Comparison of ENCODE assay signal across 31 cellular contexts in the genomic region with DNA sequence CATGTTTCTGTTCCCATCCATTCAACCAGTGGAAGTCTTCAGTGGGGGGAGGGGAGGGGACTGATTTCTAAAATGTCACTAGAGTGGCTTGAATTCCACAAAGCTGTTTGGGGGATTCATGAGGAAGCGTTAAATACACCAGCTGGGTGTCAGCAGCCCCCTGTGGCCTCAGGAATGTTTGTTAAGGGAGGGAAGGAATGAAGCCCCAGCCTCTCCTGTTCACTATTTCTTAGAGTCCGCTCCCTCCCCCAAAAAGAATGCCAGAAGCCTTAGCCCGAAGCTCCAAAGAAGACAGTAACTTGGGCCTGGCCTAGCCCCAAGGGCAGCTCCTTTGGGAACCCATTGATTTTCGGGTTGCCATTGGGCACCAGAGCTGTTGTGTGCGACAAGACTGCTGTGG. TPM values are rescaled to one million over a fixed set of nuclear protein-coding genes. Genes with fewer than 3 reads are reported as not detected.
DNase-seq lines count a peak whose midpoint lies in the region; ATAC-seq and TF ChIP-seq lines count a peak whose summit lies in the region.
"Had no signal": no experiment of that assay in that cellular context is flagged by ENCODE, and none has a peak within 500 bp of the region (broad histone marks: within the 10 kb centered on the region; RNA-seq: fewer than 3 reads in every experiment).

No MANE protein-coding gene starts in this region.

- no peak for DNase-seq in LNCaP clone FGC (ENCODE audit: low read depth)
- DNase-seq in hepatocyte (ENCODE audit: low spot score) = no peak
- peak; percentile 76 for DNase-seq in neural progenitor cell (ENCODE audit: low spot score)
- no peak for DNase-seq in activated naive CD4-positive, alpha-beta T cell treated with anti-CD3 and anti-CD28 coated beads, Interleukin-2, amount 50 U/mL, for 16 hours
- no peak for DNase-seq in psoas muscle
- no peak for DNase-seq in NCI-H1930 (lab: John Stamatoyannopoulos, UW)
- no peak for DNase-seq in ureter (ENCODE audit: low spot score)
- DNase-seq: activated CD4-positive, alpha-beta T cell treated with anti-CD3 and anti-CD28 coated beads, Interleukin-2, amount 10 ng/mL, durations not matched to agents 24 days and 14 days; activated CD8-positive, alpha-beta memory T cell treated with anti-CD3 and anti-CD28 coated beads for 24 hours; activated T-cell treated with anti-CD3 and anti-CD28 coated beads for 4 hours; CD4-positive, alpha-beta memory T cell; erythroblast; HCEC 1CT; Kasumi-1; mucosa of descending colon; MV-4-11; natural killer cell; NCI-H1436 treated with DMSO at 0.1 percent for 48 hours; retina; stimulated activated naive CD4-positive, alpha-beta T cell treated with Interleukin-2 at 50 U/mL for 16 hours; SW 1271; T-helper 9 cell; uterus had no signal

- H3K4me3 ChIP-seq in LNCaP clone FGC (ENCODE audit: low read depth, low read length) (peak overlapping the region; percentile 46), hepatocyte (no peak overlapping the region), neural progenitor cell (peak overlapping the region; percentile 14), psoas muscle (no peak overlapping the region)
- H3K4me3 ChIP-seq: A549, lung, mucosa of descending colon, skin epidermis, suprapubic skin, uterus had no signal

- H3K9me2 ChIP-seq in hepatocyte (replicated peaks; ENCODE audit: insufficient read depth) = no peaks in the 10 kb centered on the region

- peak overlapping the region; percentile 98 for H3K4me3 Mint-ChIP-seq in neural progenitor cell
- H3K4me3 Mint-ChIP-seq: activated CD4-positive, alpha-beta T cell treated with anti-CD3 and anti-CD28 coated beads, Interleukin-2, amount 10 ng/mL, durations not matched to agents 24 days and 14 days; natural killer cell had no signal

- no peak for ATAC-seq in psoas muscle
- ATAC-seq: activated naive CD4-positive, alpha-beta T cell treated with anti-CD3 and anti-CD28 coated beads, Interleukin-2, amount 50 U/mL, for 72 hours; natural killer cell had no signal

- peaks cover 17% of the 10 kb centered on the region for H3K9me3 Mint-ChIP-seq in neural progenitor cell
- H3K9me3 Mint-ChIP-seq: activated CD4-positive, alpha-beta T cell treated with anti-CD3 and anti-CD28 coated beads, Interleukin-2, amount 10 ng/mL, durations not matched to agents 24 days and 14 days; activated naive CD4-positive, alpha-beta T cell treated with anti-CD3 and anti-CD28 coated beads, Interleukin-2, amount 50 U/mL, for 72 hours; activated T-helper 2 cell treated with anti-CD3 and anti-CD28 coated beads, Interferon-gamma antibody, Interleukin-2, Interleukin-4, amounts not matched to agents 10 μg/mL and 5 μg/mL and 100 μg/mL, durations not matched to agents 14 hours and 24 hours and 36 hours; natural killer cell had no signal

- H3K36me3 ChIP-seq in hepatocyte (replicated peaks; ENCODE audit: insufficient read depth, low read depth) = no peaks in the 10 kb centered on the region
- H3K36me3 ChIP-seq in neural progenitor cell = no peaks in the 10 kb centered on the region
- H3K36me3 ChIP-seq in psoas muscle (ENCODE audit: insufficient read depth in 1 of 2, low read depth in 1 of 2) = no peaks in the 10 kb centered on the region
- H3K36me3 ChIP-seq: suprapubic skin, uterus had no signal

- H3K27ac Mint-ChIP-seq in neural progenitor cell = peak overlapping the region; percentile 69
- H3K27ac Mint-ChIP-seq: activated CD4-positive, alpha-beta T cell treated with anti-CD3 and anti-CD28 coated beads, Interleukin-2, amount 10 ng/mL, durations not matched to agents 24 days and 14 days; activated naive CD4-positive, alpha-beta T cell treated with anti-CD3 and anti-CD28 coated beads, Interleukin-2, amount 50 U/mL, for 72 hours; activated T-helper 2 cell treated with anti-CD3 and anti-CD28 coated beads, Interferon-gamma antibody, Interleukin-2, Interleukin-4, amounts not matched to agents 10 μg/mL and 5 μg/mL and 100 μg/mL, durations not matched to agents 14 hours and 24 hours and 36 hours; CD4-positive, alpha-beta memory T cell; natural killer cell had no signal

- H3K36me3 Mint-ChIP-seq in neural progenitor cell = peaks cover under 1% of the 10 kb centered on the region
- H3K36me3 Mint-ChIP-seq: activated naive CD4-positive, alpha-beta T cell treated with anti-CD3 and anti-CD28 coated beads, Interleukin-2, amount 50 U/mL, for 72 hours; CD4-positive, alpha-beta memory T cell; natural killer cell had no signal

- TF ChIP-seq CTCF in C4-2B (conservative IDR thresholded peaks at IDR 0.05) (no peak), LNCaP clone FGC (IDR thresholded peaks at IDR 0.05; ENCODE audit: control insufficient read depth, extremely low read depth, insufficient read depth) (no peak), hepatocyte (IDR thresholded peaks at IDR 0.05; ENCODE audit: poor library complexity) (no peak), neural progenitor cell (IDR thresholded peaks at IDR 0.05) (no peak), psoas muscle (IDR thresholded peaks at IDR 0.05) (no peak)

- 70% methylated on average over 5 of the region's 5 CpGs for WGBS in hepatocyte (ENCODE audit: low lambda C conversion rate, missing lambda C conversion rate)
- 49 to 85% (median 77%) methylated on average over 4 to 5 of the region's 5 CpGs for WGBS in psoas muscle, 3 donors

- H3K79me2 ChIP-seq in hepatocyte = peaks cover 51% of the 10 kb centered on the region
- H3K79me2 ChIP-seq in neural progenitor cell (ENCODE audit: low read depth) = peaks cover 85% of the 10 kb centered on the region

- H2AFZ ChIP-seq in hepatocyte (no peak overlapping the region), neural progenitor cell (replicated peaks) (no peak overlapping the region)

- peaks cover 11% of the 10 kb centered on the region for H3K27me3 Mint-ChIP-seq in neural progenitor cell (ENCODE audit: insufficient read depth, low read depth)

- no peaks in the 10 kb centered on the region for H3K27me3 ChIP-seq in hepatocyte
- no peaks in the 10 kb centered on the region for H3K27me3 ChIP-seq in neural progenitor cell
- peaks cover 0 to 46% (median 3%) of the 10 kb centered on the region in 3 donors for H3K27me3 ChIP-seq in psoas muscle (ENCODE audit: insufficient read depth in 3 of 3, low read length in 2 of 3)
- H3K27me3 ChIP-seq: uterus had no signal

- H3K9me3 ChIP-seq in hepatocyte (ENCODE audit: low read depth) (no peaks in the 10 kb centered on the region), neural progenitor cell (ENCODE audit: low read depth) (no peaks in the 10 kb centered on the region), psoas muscle (no peaks in the 10 kb centered on the region)
- H3K9me3 ChIP-seq: mucosa of descending colon, suprapubic skin, uterus had no signal

- H3K27ac ChIP-seq in C4-2B (peak overlapping the region; percentile 91), hepatocyte (peak overlapping the region; percentile 59), neural progenitor cell (peak overlapping the region; percentile 50), psoas muscle (no peak overlapping the region)
- H3K27ac ChIP-seq: A549, skin epidermis, suprapubic skin, uterus had no signal

- H3K9ac ChIP-seq in neural progenitor cell = no peak overlapping the region

- H3K4me2 ChIP-seq in hepatocyte = peak overlapping the region; percentile 58
- H3K4me2 ChIP-seq in neural progenitor cell = peak overlapping the region; percentile 60

- no peaks in the 10 kb centered on the region for H3F3A ChIP-seq in neural progenitor cell (ENCODE audit: low read depth)

- H4K20me1 ChIP-seq in hepatocyte (ENCODE audit: insufficient read depth, poor library complexity, severe bottlenecking) = no peaks in the 10 kb centered on the region
- peaks cover 16% of the 10 kb centered on the region for H4K20me1 ChIP-seq in neural progenitor cell (ENCODE audit: low read depth)

- peaks cover 32% of the 10 kb centered on the region for H3K4me1 Mint-ChIP-seq in neural progenitor cell
- H3K4me1 Mint-ChIP-seq: activated CD4-positive, alpha-beta T cell treated with anti-CD3 and anti-CD28 coated beads, Interleukin-2, amount 10 ng/mL, durations not matched to agents 24 days and 14 days; natural killer cell had no signal

- H3K4me1 ChIP-seq in hepatocyte (ENCODE audit: insufficient read depth) (peaks cover 8% of the 10 kb centered on the region), neural progenitor cell (peaks cover 19% of the 10 kb centered on the region), psoas muscle (no peaks in the 10 kb centered on the region)
- H3K4me1 ChIP-seq: uterus had no signal

- intact Hi-C loops in psoas muscle (cut with DNase I) = no loop called here

RNA-seq across cellular contexts. Expression of a gene that starts 3.3 kb away (rescaled TPM):
- total RNA-seq in hepatocyte = 6.2 and 8.5 TPM in 2 replicates
- 5.6 and 6.9 TPM in 2 replicates for polyA plus RNA-seq in hepatocyte
- total RNA-seq in neural progenitor cell (ENCODE audit: low replicate concordance) = 9.1 and 11.8 TPM in 2 replicates
- under 1 TPM; 0.11 to 0.47 (median 0.23) TPM for total RNA-seq in psoas muscle
- under 1 TPM; 0.05 to 0.12 (median 0.06) TPM for polyA plus RNA-seq in psoas muscle
- total RNA-seq in ureter = 17.5 TPM
- total RNA-seq: activated CD4-positive, alpha-beta T cell treated with anti-CD3 and anti-CD28 coated beads, Interleukin-2, amount 10 ng/mL, durations not matched to agents 24 days and 14 days; activated naive CD4-positive, alpha-beta T cell treated with anti-CD3 and anti-CD28 coated beads, Interleukin-2, amount 50 U/mL, for 72 hours; activated T-helper 2 cell treated with anti-CD3 and anti-CD28 coated beads, Interferon-gamma antibody, Interleukin-2, Interleukin-4, amounts not matched to agents 10 μg/mL and 5 μg/mL and 100 μg/mL, durations not matched to agents 14 hours and 24 hours and 36 hours; CD4-positive, alpha-beta memory T cell; natural killer cell had no signal
- polyA plus RNA-seq: CD4-positive, alpha-beta memory T cell had no signal

RNA-seq across cellular contexts. Expression of a gene that starts 23.9 kb away (rescaled TPM):
- 3.0 and 3.2 TPM in 2 replicates for total RNA-seq in hepatocyte
- polyA plus RNA-seq in hepatocyte = 9.4 and 9.8 TPM in 2 replicates
- total RNA-seq in neural progenitor cell (ENCODE audit: low replicate concordance) = 10.6 and 13.6 TPM in 2 replicates
- not detected for total RNA-seq in psoas muscle
- under 1 TPM in 1 of 3 donors, not detected in 2; 0.03 TPM for polyA plus RNA-seq in psoas muscle
- 3.7 TPM for total RNA-seq in ureter
- total RNA-seq: activated CD4-positive, alpha-beta T cell treated with anti-CD3 and anti-CD28 coated beads, Interleukin-2, amount 10 ng/mL, durations not matched to agents 24 days and 14 days; activated naive CD4-positive, alpha-beta T cell treated with anti-CD3 and anti-CD28 coated beads, Interleukin-2, amount 50 U/mL, for 72 hours; activated T-helper 2 cell treated with anti-CD3 and anti-CD28 coated beads, Interferon-gamma antibody, Interleukin-2, Interleukin-4, amounts not matched to agents 10 μg/mL and 5 μg/mL and 100 μg/mL, durations not matched to agents 14 hours and 24 hours and 36 hours; CD4-positive, alpha-beta memory T cell; natural killer cell; osteoblast had no signal
- polyA plus RNA-seq: A549 had no signal

Comparison
In these comparisons a context has a peak if more than half of its experiments do, and no peak if none do; other contexts are left out.
1. H3K4me3 ChIP-seq: peak in LNCaP clone FGC (single experiment) and neural progenitor cell (single experiment); none in hepatocyte (single experiment) and psoas muscle (single experiment).